ENCODE assay signal across 8 cellular contexts in the genomic region with DNA sequence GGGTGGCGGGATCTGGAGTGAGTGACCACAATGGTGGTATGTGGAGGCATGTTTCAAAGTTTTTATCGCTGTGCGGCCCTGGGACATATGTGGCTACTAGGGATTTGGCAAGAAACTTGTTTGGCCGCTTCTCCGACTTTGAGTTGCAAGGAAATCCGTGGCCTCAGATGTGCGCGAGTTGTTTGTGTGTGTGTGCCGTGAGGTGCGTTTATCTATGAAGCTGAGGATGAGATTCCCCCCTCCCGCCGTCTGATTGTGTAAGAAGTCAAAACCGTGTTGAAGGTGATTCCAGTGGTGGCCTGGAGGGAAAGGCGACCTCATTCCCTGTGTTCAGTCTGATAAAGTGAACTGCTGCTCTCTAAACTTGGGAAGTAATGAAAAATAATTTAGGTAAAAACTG. TPM values are rescaled to one million over a fixed set of nuclear protein-coding genes. Genes with fewer than 3 reads are reported as not detected.
DNase-seq lines count a peak whose midpoint lies in the region; ATAC-seq, FAIRE-seq and TF ChIP-seq lines count a peak whose summit lies in the region.

No MANE protein-coding gene starts in this region.

- no peak for TF ChIP-seq POLR2A in suprapubic skin (IDR thresholded peaks at IDR 0.05)

- H3K4me3 ChIP-seq in BE2C (ENCODE audit: low read depth, low read length) (peak overlapping the region; percentile 66), HUES6 (ENCODE audit: low read depth, low read length) (peak overlapping the region; percentile 63), astrocyte (ENCODE audit: insufficient read depth, low read depth, low read length) (peak overlapping the region; percentile 67), kidney (ENCODE audit: low read length in 2 of 2) (peak overlapping the region; percentile 62 to 73), suprapubic skin (peak overlapping the region; percentile 69)

- H4K20me1 ChIP-seq in astrocyte (ENCODE audit: insufficient read depth, low read length): peaks cover 12% of the 10 kb centered on the region

- H3K27me3 ChIP-seq in BE2C (no peaks in the 10 kb centered on the region), HUES6 (ENCODE audit: control insufficient read depth, insufficient read depth, low read length) (no peaks in the 10 kb centered on the region), astrocyte (ENCODE audit: insufficient read depth, low read length) (no peaks in the 10 kb centered on the region), suprapubic skin (no peaks in the 10 kb centered on the region)

- FAIRE-seq in astrocyte (lab: Jason Lieb, UNC) (no peak), kidney (lab: Jason Lieb, UNC) (no peak)

- H3K27ac ChIP-seq in HUES6 (ENCODE audit: low read depth, low read length) (no peak overlapping the region), astrocyte (ENCODE audit: low read depth, low read length) (no peak overlapping the region), kidney (ENCODE audit: low read depth in 2 of 2, low read length in 2 of 2) (no peak overlapping the region), suprapubic skin (no peak overlapping the region)

- no peaks in the 10 kb centered on the region for H3K27me3 Mint-ChIP-seq in astrocyte (ENCODE audit: low read depth, unreplicated experiment)

- intact Hi-C loops in kidney (cut with DNase I): no loop called here

- no peaks in the 10 kb centered on the region for H3K9me3 Mint-ChIP-seq in astrocyte (ENCODE audit: unreplicated experiment)

- H3K9ac ChIP-seq in HUES6 (ENCODE audit: low read length) (peak overlapping the region; percentile 73), astrocyte (ENCODE audit: low read length) (peak overlapping the region; percentile 76), kidney (ENCODE audit: low read length in 2 of 2) (peak overlapping the region; percentile 6 to 68)

- TF ChIP-seq EP300 in suprapubic skin (IDR thresholded peaks at IDR 0.05): no peak

- ATAC-seq in GM18873 (IDR thresholded peaks at IDR 0.05; ENCODE audit: low FRiP score, unreplicated experiment): no peak

- H3K4me2 ChIP-seq in astrocyte (ENCODE audit: low read length): peak overlapping the region; percentile 96

- 31% methylated on average over 14 of the region's 14 CpGs for WGBS in suprapubic skin

- TF ChIP-seq CTCF in BE2C (IDR thresholded peaks at IDR 0.05; ENCODE audit: low read depth, low read length) (no peak), astrocyte (IDR thresholded peaks at IDR 0.05; ENCODE audit: insufficient read depth, low read depth, low read length) (no peak), kidney (IDR thresholded peaks at IDR 0.05; ENCODE audit: borderline replicate concordance, extremely low read depth, insufficient read depth) (no peak), suprapubic skin (IDR thresholded peaks at IDR 0.05) (no peak)

- H3K36me3 ChIP-seq in BE2C: no peaks in the 10 kb centered on the region
- H3K36me3 ChIP-seq in HUES6 (ENCODE audit: control insufficient read depth, insufficient read depth, low read length): no peaks in the 10 kb centered on the region
- no peaks in the 10 kb centered on the region for H3K36me3 ChIP-seq in astrocyte (ENCODE audit: insufficient read depth, low read length)
- no peaks in the 10 kb centered on the region for H3K36me3 ChIP-seq in kidney (ENCODE audit: control insufficient read depth in 1 of 2, insufficient read depth in 2 of 2, low read length in 2 of 2)
- no peaks in the 10 kb centered on the region for H3K36me3 ChIP-seq in suprapubic skin

- peak overlapping the region; percentile 84 for H3K27ac Mint-ChIP-seq in astrocyte (ENCODE audit: unreplicated experiment)

- peak overlapping the region; percentile 47 for H2AFZ ChIP-seq in astrocyte (ENCODE audit: low read depth, low read length)

- peaks cover 35% of the 10 kb centered on the region for H3K79me2 ChIP-seq in astrocyte (ENCODE audit: insufficient read depth, low read length)

- peaks cover 7% of the 10 kb centered on the region for H3K4me1 Mint-ChIP-seq in astrocyte (ENCODE audit: low read depth, unreplicated experiment)

- no peaks in the 10 kb centered on the region for H3K4me1 ChIP-seq in BE2C
- peaks cover 12% of the 10 kb centered on the region for H3K4me1 ChIP-seq in HUES6 (ENCODE audit: control insufficient read depth, insufficient read depth, low read length)
- H3K4me1 ChIP-seq in astrocyte (ENCODE audit: insufficient read depth, low read length): peaks cover 6% of the 10 kb centered on the region
- peaks cover 0 to 2% of the 10 kb centered on the region in 2 donors for H3K4me1 ChIP-seq in kidney (ENCODE audit: control insufficient read depth in 1 of 2, insufficient read depth in 1 of 2, low read depth in 1 of 2, low read length in 2 of 2)
- H3K4me1 ChIP-seq in suprapubic skin: peaks cover 9% of the 10 kb centered on the region

- peak overlapping the region; percentile 97 for H3K4me3 Mint-ChIP-seq in astrocyte (ENCODE audit: unreplicated experiment)

- H3K9me3 ChIP-seq in BE2C: no peaks in the 10 kb centered on the region
- H3K9me3 ChIP-seq in HUES6 (ENCODE audit: control insufficient read depth, insufficient read depth, low read depth, low read length): no peaks in the 10 kb centered on the region
- no peaks in the 10 kb centered on the region for H3K9me3 ChIP-seq in astrocyte (ENCODE audit: insufficient read depth, low read depth, low read length)
- H3K9me3 ChIP-seq in kidney (ENCODE audit: control insufficient read depth in 1 of 2, low read length in 2 of 2): no peaks in the 10 kb centered on the region
- H3K9me3 ChIP-seq in suprapubic skin: no peaks in the 10 kb centered on the region

- DNase-seq in BE2C (peak; percentile 6), astrocyte (ENCODE audit: low read depth) (no peak), kidney (peak; percentile 35), suprapubic skin (ENCODE audit: low spot score in 2 of 2) (no peak), NCI-H526 treated with DMSO at 0.1 percent for 48 hours (lab: John Stamatoyannopoulos, UW) (no peak)
- no peak for DNase-seq in stimulated activated CD4-positive, alpha-beta T cell treated with anti-CD3 and anti-CD28 coated beads, Interleukin-12 subunit alpha, Interleukin-12 subunit beta, amount 100 ng/mL, for 4 hours

- no peaks in the 10 kb centered on the region for H3K36me3 Mint-ChIP-seq in astrocyte (ENCODE audit: low read depth, unreplicated experiment)

RNA-seq across cellular contexts. Expression of a gene that starts 1.5 kb away (rescaled TPM):
- 4.7 TPM for polyA plus RNA-seq in BE2C (2012; ENCODE audit: insufficient read depth, insufficient read length, low read depth)
- total RNA-seq in astrocyte (9.5 and 12.4 TPM in 2 replicates), kidney (13.1 TPM), suprapubic skin (1 to 10 TPM; 3.6 to 6.2 (median 5.1) TPM)
- polyA plus RNA-seq in kidney (ENCODE audit: insufficient read depth, low read depth, low replicate concordance): 3.2 TPM

Comparison
In these comparisons a context has a peak if more than half of its experiments do, and no peak if none do; other contexts are left out.
1. DNase-seq: peak in BE2C (single experiment) and kidney (single experiment); none in astrocyte (single experiment), suprapubic skin (0 of 2), NCI-H526 treated with DMSO at 0.1 percent for 48 hours (single experiment) and stimulated activated CD4-positive, alpha-beta T cell treated with anti-CD3 and anti-CD28 coated beads, Interleukin-12 subunit alpha, Interleukin-12 subunit beta, amount 100 ng/mL, for 4 hours (single experiment).
2. Peak in every context shown above with its lines, with median percentiles within 50 percentile points of each other: H3K4me3 ChIP-seq and H3K9ac ChIP-seq.